Comparison of ENCODE assay signal across 16 cellular contexts in genomic region chr3:28745904-28746617, GRCh38.
DNase-seq lines count a peak whose midpoint lies in the region; ATAC-seq and TF ChIP-seq lines count a peak whose summit lies in the region.
"Had no signal": no experiment of that assay in that cellular context is flagged by ENCODE, and none has a peak within 500 bp of the region (broad histone marks: within the 10 kb centered on the region; RNA-seq: fewer than 3 reads in every experiment).

No MANE protein-coding gene starts in this region.

- H3K4me3 ChIP-seq in cardiac fibroblast (replicated peaks in 1 of 2; ENCODE audit: low read depth in 2 of 2, low read length in 2 of 2) (no peak overlapping the region), gastroesophageal sphincter (no peak overlapping the region)
- H3K4me3 ChIP-seq: breast epithelium, GM23338, lung, Peyer's patch had no signal

- H3K4me1 ChIP-seq in gastroesophageal sphincter: peaks cover 0 to 14% (median 0%) of the 10 kb centered on the region in 3 donors
- H3K4me1 ChIP-seq: breast epithelium, Peyer's patch had no signal

- ATAC-seq in HG02798 (IDR thresholded peaks at IDR 0.05; ENCODE audit: poor library complexity, unreplicated experiment) (no peak), HG02610 (IDR thresholded peaks at IDR 0.05; ENCODE audit: unreplicated experiment) (no peak), gastroesophageal sphincter (no peak), GM21526 (IDR thresholded peaks at IDR 0.05; ENCODE audit: low FRiP score, unreplicated experiment) (no peak)
- ATAC-seq: GM23338 had no signal

- H3K36me3 ChIP-seq in gastroesophageal sphincter: no peaks in the 10 kb centered on the region
- H3K36me3 ChIP-seq: breast epithelium, Peyer's patch had no signal

- H3K27me3 ChIP-seq in gastroesophageal sphincter: no peaks in the 10 kb centered on the region
- H3K27me3 ChIP-seq: breast epithelium, Peyer's patch had no signal

- no peak for TF ChIP-seq POLR2A in gastroesophageal sphincter (IDR thresholded peaks at IDR 0.05)

- peaks cover 0 to 9% (median 0%) of the 10 kb centered on the region in 3 donors for H3K9me3 ChIP-seq in gastroesophageal sphincter
- H3K9me3 ChIP-seq: Peyer's patch had no signal

- TF ChIP-seq EP300 in gastroesophageal sphincter (IDR thresholded peaks at IDR 0.05): no peak

- 64 to 69% methylated on average over 4 to 6 of the region's 6 CpGs for WGBS in gastroesophageal sphincter (ENCODE audit: low coverage in 1 of 2), 2 donors

- no peak overlapping the region for H3K27ac ChIP-seq in gastroesophageal sphincter
- H3K27ac ChIP-seq: breast epithelium, Peyer's patch had no signal

- TF ChIP-seq CTCF in cardiac fibroblast (IDR thresholded peaks at IDR 0.05; ENCODE audit: low read depth, low read length) (no peak), gastroesophageal sphincter (IDR thresholded peaks at IDR 0.05) (no peak)

- DNase-seq in A172 (ENCODE audit: low spot score): peak; percentile 23
- peak; percentile 25 for DNase-seq in M059J (ENCODE audit: low read depth)
- peak; percentile 60 to 61 for DNase-seq in cardiac fibroblast (ENCODE audit: low read depth in 2 of 2)
- peak; percentile 37 to 88 for DNase-seq in lung microvascular endothelial cell (ENCODE audit: low read depth in 2 of 2)
- DNase-seq: activated CD4-positive, alpha-beta T cell treated with anti-CD3 and anti-CD28 coated beads, Interleukin-2, amount 50 U/mL, for 1 hour; NCI-H510A; Peyer's patch; stimulated activated CD4-positive, alpha-beta T cell treated with anti-CD3 and anti-CD28 coated beads, Interleukin-1b, Interleukin-23, amount 100 ng/mL, for 48 hours; T-helper 9 cell had no signal
